ENCODE assay signal across 8 cellular contexts in genomic region chr14:34982421-34983147, GRCh38. TPM values are rescaled to one million over a fixed set of nuclear protein-coding genes. Genes with fewer than 3 reads are reported as not detected.
DNase-seq lines count a peak whose midpoint lies in the region; ATAC-seq and TF ChIP-seq lines count a peak whose summit lies in the region.

Gene SRP54 (plus strand): TSS chr14:34982992. CDS start chr14:34996710, 13,718 bp downstream.

- TF ChIP-seq CTCF in nephron progenitor cell (IDR thresholded peaks at IDR 0.05) = no peak

- DNase-seq in GDM1 (lab: John Stamatoyannopoulos, UW) (peak; percentile 96), HAP-1 (ENCODE audit: low spot score in 2 of 2) (peak; percentile 98 to 100), MG63 (peak; percentile 97), SHP77 (lab: John Stamatoyannopoulos, UW) (peak; percentile 99), fibroblast of the conjunctiva (ENCODE audit: low read depth) (peak; percentile 99), nephron progenitor cell (peak; percentile 99)
- peak; percentile 99 for DNase-seq in activated effector memory CD4-positive, alpha-beta T cell treated with Interleukin-2 at 50 U/mL for 16 hours
- DNase-seq in stimulated activated naive CD8-positive, alpha-beta T cell treated with anti-CD3 and anti-CD28 coated beads, Interleukin-15, amount 100 ng/mL, for 72 hours = peak; percentile 99 to 100

- H3K4me3 Mint-ChIP-seq in nephron progenitor cell = no peak within 1 kb of the TSS
- H3K4me3 Mint-ChIP-seq in stimulated activated naive CD8-positive, alpha-beta T cell treated with anti-CD3 and anti-CD28 coated beads, Interleukin-15, amount 100 ng/mL, for 72 hours = no peak within 1 kb of the TSS

- H3K27me3 Mint-ChIP-seq in nephron progenitor cell (ENCODE audit: low read depth, poor library complexity) = no peaks in the 10 kb centered on the region
- H3K27me3 Mint-ChIP-seq in stimulated activated naive CD8-positive, alpha-beta T cell treated with anti-CD3 and anti-CD28 coated beads, Interleukin-15, amount 100 ng/mL, for 72 hours = no peaks in the 10 kb centered on the region

- H3K4me1 ChIP-seq in HAP-1 = peaks cover 7% of the 10 kb centered on the region

- peaks cover 6% of the 10 kb centered on the region for H3K4me1 Mint-ChIP-seq in nephron progenitor cell
- H3K4me1 Mint-ChIP-seq in stimulated activated naive CD8-positive, alpha-beta T cell treated with anti-CD3 and anti-CD28 coated beads, Interleukin-15, amount 100 ng/mL, for 72 hours = peaks cover 16% of the 10 kb centered on the region

- H3K27me3 ChIP-seq in HAP-1 (ENCODE audit: low read depth) (no peaks in the 10 kb centered on the region), MG63 (no peaks in the 10 kb centered on the region)

- H3K4me3 ChIP-seq in HAP-1 = peak within 1 kb of the TSS; percentile 72
- H3K4me3 ChIP-seq in MG63 = peak within 1 kb of the TSS; percentile 88

- H3K9me3 ChIP-seq in HAP-1 (no peaks in the 10 kb centered on the region), MG63 (no peaks in the 10 kb centered on the region)

- peaks cover 28% of the 10 kb centered on the region for H3K36me3 Mint-ChIP-seq in nephron progenitor cell (ENCODE audit: low read depth)

- no peak within 1 kb of the TSS for H3K27ac Mint-ChIP-seq in nephron progenitor cell
- no peak within 1 kb of the TSS for H3K27ac Mint-ChIP-seq in stimulated activated naive CD8-positive, alpha-beta T cell treated with anti-CD3 and anti-CD28 coated beads, Interleukin-15, amount 100 ng/mL, for 72 hours

- H3K36me3 ChIP-seq in HAP-1 (replicated peaks) = no peaks in the 10 kb centered on the region
- no peaks in the 10 kb centered on the region for H3K36me3 ChIP-seq in MG63

- H3K9me3 Mint-ChIP-seq in nephron progenitor cell = no peaks in the 10 kb centered on the region
- H3K9me3 Mint-ChIP-seq in stimulated activated naive CD8-positive, alpha-beta T cell treated with anti-CD3 and anti-CD28 coated beads, Interleukin-15, amount 100 ng/mL, for 72 hours = no peaks in the 10 kb centered on the region

- in situ Hi-C loops in HAP-1 (cut with MboI; ENCODE audit: low sequenced_read_pairs) = no loop called here

- peak; percentile 92 for ATAC-seq in stimulated activated naive CD8-positive, alpha-beta T cell treated with anti-CD3 and anti-CD28 coated beads, Interleukin-15, amount 100 ng/mL, for 72 hours

RNA-seq across cellular contexts. Expression of gene SRP54, which starts in this region (rescaled TPM):
- total RNA-seq in MG63 (2014; rRNA removed; shearing (Covaris generic); ENCODE audit: low replicate concordance) = 41.9 and 52.3 TPM in 2 replicates

Comparison
In these comparisons a context has a peak if more than half of its experiments do, and no peak if none do; other contexts are left out.
1. Peak in every context shown above with its lines: DNase-seq, ATAC-seq and H3K4me3 ChIP-seq.